1 cellular context compared by ENCODE assay signal in genomic region chrX:153827903-153828302, GRCh38.
TF ChIP-seq lines count a peak whose summit lies in the region.

No MANE protein-coding gene starts in this region.

TF ChIP-seq in WTC11, 78 proteins besides CTCF, POLR2A, EP300 and RAD21 (continued from another document):
- no peak for TF ChIP-seq CREB1 (CRISPR knock-in tag; IDR thresholded peaks at IDR 0.05)
